1 cellular context compared by ENCODE assay signal in the genomic region with DNA sequence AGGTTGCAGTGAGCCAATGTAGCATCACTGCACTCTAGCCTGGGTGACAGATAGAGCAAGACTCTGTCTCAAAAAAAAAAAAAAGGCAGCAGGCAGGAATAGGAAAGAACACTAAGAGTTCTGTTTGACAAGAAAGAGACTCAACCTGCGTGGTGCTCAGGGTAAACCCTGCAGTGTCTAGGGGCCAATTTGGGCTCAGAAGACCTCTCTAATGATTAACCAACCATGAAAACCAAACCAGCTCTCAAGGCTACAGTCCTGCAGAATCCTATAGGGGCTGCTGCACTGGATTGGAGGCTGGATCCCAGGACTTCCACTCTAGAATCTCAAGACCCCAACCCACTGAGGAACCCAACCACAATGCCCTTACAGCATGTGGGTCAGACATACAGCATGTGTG.
TF ChIP-seq lines count a peak whose summit lies in the region.

No MANE protein-coding gene starts in this region.

TF ChIP-seq in WTC11, 78 proteins besides CTCF, POLR2A, EP300 and RAD21 (continued from another document):
- TF ChIP-seq, protein P1, sequence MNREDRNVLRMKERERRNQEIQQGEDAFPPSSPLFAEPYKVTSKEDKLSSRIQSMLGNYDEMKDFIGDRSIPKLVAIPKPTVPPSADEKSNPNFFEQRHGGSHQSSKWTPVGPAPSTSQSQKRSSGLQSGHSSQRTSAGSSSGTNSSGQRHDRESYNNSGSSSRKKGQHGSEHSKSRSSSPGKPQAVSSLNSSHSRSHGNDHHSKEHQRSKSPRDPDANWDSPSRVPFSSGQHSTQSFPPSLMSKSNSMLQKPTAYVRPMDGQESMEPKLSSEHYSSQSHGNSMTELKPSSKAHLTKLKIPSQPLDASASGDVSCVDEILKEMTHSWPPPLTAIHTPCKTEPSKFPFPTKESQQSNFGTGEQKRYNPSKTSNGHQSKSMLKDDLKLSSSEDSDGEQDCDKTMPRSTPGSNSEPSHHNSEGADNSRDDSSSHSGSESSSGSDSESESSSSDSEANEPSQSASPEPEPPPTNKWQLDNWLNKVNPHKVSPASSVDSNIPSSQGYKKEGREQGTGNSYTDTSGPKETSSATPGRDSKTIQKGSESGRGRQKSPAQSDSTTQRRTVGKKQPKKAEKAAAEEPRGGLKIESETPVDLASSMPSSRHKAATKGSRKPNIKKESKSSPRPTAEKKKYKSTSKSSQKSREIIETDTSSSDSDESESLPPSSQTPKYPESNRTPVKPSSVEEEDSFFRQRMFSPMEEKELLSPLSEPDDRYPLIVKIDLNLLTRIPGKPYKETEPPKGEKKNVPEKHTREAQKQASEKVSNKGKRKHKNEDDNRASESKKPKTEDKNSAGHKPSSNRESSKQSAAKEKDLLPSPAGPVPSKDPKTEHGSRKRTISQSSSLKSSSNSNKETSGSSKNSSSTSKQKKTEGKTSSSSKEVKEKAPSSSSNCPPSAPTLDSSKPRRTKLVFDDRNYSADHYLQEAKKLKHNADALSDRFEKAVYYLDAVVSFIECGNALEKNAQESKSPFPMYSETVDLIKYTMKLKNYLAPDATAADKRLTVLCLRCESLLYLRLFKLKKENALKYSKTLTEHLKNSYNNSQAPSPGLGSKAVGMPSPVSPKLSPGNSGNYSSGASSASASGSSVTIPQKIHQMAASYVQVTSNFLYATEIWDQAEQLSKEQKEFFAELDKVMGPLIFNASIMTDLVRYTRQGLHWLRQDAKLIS (CRISPR knock-in tag; IDR thresholded peaks at IDR 0.05; ENCODE audit: borderline replicate concordance) = no peak
- no peak for TF ChIP-seq SP1 (CRISPR knock-in tag; conservative IDR thresholded peaks at IDR 0.05)
- TF ChIP-seq ELF4 (CRISPR knock-in tag; IDR thresholded peaks at IDR 0.05; ENCODE audit: low read depth) = no peak
- TF ChIP-seq, protein P2, sequence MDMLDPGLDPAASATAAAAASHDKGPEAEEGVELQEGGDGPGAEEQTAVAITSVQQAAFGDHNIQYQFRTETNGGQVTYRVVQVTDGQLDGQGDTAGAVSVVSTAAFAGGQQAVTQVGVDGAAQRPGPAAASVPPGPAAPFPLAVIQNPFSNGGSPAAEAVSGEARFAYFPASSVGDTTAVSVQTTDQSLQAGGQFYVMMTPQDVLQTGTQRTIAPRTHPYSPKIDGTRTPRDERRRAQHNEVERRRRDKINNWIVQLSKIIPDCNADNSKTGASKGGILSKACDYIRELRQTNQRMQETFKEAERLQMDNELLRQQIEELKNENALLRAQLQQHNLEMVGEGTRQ (CRISPR knock-in tag; IDR thresholded peaks at IDR 0.05) = no peak
- TF ChIP-seq JUN (CRISPR knock-in tag; IDR thresholded peaks at IDR 0.05) = no peak
- TF ChIP-seq, protein P3, sequence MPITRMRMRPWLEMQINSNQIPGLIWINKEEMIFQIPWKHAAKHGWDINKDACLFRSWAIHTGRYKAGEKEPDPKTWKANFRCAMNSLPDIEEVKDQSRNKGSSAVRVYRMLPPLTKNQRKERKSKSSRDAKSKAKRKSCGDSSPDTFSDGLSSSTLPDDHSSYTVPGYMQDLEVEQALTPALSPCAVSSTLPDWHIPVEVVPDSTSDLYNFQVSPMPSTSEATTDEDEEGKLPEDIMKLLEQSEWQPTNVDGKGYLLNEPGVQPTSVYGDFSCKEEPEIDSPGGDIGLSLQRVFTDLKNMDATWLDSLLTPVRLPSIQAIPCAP (CRISPR knock-in tag; IDR thresholded peaks at IDR 0.05) = no peak
- TF ChIP-seq PRRX2 (CRISPR knock-in tag; IDR thresholded peaks at IDR 0.05) = no peak
- no peak for TF ChIP-seq KAT7 (CRISPR knock-in tag; IDR thresholded peaks at IDR 0.05; ENCODE audit: borderline replicate concordance)
TF ChIP-seq in WTC11: peak in this region for 0.
